Comparison of ENCODE assay signal across 2 cellular contexts in the genomic region with DNA sequence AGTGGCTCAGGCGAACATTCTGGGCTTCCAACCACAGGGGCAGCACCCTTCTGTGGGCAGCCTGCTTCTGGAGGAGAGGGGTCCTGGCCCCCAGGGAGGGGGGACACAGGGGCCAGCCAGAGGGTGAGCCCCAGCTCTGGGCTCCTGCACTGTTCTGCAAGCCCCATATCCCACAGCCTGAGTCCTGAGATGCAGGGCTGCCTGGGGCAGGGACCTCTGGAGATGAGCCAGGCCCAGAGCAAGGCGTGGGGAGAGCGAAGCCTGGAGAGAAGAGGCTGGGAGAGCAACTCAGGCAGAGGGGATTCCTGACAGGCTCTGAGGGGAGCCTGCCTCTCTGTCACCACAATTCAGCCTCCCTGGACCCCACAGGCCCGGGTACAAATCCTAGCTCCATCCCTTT.
TF ChIP-seq lines count a peak whose summit lies in the region.

No MANE protein-coding gene starts in this region.

TF ChIP-seq in HepG2, 621 proteins besides CTCF, POLR2A, EP300 and RAD21:
- TF ChIP-seq, protein P1, sequence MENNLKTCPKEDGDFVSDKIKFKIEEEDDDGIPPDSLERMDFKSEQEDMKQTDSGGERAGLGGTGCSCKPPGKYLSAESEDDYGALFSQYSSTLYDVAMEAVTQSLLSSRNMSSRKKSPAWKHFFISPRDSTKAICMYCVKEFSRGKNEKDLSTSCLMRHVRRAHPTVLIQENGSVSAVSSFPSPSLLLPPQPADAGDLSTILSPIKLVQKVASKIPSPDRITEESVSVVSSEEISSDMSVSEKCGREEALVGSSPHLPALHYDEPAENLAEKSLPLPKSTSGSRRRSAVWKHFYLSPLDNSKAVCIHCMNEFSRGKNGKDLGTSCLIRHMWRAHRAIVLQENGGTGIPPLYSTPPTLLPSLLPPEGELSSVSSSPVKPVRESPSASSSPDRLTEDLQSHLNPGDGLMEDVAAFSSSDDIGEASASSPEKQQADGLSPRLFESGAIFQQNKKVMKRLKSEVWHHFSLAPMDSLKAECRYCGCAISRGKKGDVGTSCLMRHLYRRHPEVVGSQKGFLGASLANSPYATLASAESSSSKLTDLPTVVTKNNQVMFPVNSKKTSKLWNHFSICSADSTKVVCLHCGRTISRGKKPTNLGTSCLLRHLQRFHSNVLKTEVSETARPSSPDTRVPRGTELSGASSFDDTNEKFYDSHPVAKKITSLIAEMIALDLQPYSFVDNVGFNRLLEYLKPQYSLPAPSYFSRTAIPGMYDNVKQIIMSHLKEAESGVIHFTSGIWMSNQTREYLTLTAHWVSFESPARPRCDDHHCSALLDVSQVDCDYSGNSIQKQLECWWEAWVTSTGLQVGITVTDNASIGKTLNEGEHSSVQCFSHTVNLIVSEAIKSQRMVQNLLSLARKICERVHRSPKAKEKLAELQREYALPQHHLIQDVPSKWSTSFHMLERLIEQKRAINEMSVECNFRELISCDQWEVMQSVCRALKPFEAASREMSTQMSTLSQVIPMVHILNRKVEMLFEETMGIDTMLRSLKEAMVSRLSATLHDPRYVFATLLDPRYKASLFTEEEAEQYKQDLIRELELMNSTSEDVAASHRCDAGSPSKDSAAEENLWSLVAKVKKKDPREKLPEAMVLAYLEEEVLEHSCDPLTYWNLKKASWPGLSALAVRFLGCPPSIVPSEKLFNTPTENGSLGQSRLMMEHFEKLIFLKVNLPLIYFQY (CRISPR knock-in tag; IDR thresholded peaks at IDR 0.05; ENCODE audit: borderline replicate concordance) = no peak
- no peak for TF ChIP-seq SMARCE1 (IDR thresholded peaks at IDR 0.05; ENCODE audit: borderline replicate concordance)
TF ChIP-seq in HepG2: peak in this region for 0.

TF ChIP-seq in neural cell, 6 proteins besides CTCF, POLR2A, EP300 and RAD21:
- TF ChIP-seq, protein P2, sequence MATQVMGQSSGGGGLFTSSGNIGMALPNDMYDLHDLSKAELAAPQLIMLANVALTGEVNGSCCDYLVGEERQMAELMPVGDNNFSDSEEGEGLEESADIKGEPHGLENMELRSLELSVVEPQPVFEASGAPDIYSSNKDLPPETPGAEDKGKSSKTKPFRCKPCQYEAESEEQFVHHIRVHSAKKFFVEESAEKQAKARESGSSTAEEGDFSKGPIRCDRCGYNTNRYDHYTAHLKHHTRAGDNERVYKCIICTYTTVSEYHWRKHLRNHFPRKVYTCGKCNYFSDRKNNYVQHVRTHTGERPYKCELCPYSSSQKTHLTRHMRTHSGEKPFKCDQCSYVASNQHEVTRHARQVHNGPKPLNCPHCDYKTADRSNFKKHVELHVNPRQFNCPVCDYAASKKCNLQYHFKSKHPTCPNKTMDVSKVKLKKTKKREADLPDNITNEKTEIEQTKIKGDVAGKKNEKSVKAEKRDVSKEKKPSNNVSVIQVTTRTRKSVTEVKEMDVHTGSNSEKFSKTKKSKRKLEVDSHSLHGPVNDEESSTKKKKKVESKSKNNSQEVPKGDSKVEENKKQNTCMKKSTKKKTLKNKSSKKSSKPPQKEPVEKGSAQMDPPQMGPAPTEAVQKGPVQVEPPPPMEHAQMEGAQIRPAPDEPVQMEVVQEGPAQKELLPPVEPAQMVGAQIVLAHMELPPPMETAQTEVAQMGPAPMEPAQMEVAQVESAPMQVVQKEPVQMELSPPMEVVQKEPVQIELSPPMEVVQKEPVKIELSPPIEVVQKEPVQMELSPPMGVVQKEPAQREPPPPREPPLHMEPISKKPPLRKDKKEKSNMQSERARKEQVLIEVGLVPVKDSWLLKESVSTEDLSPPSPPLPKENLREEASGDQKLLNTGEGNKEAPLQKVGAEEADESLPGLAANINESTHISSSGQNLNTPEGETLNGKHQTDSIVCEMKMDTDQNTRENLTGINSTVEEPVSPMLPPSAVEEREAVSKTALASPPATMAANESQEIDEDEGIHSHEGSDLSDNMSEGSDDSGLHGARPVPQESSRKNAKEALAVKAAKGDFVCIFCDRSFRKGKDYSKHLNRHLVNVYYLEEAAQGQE (IDR thresholded peaks at IDR 0.05; ENCODE audit: borderline replicate concordance) = no peak
- TF ChIP-seq SMC3 (conservative IDR thresholded peaks at IDR 0.05; ENCODE audit: poor library complexity) (no peak), EZH2 (IDR thresholded peaks at IDR 0.05; ENCODE audit: borderline replicate concordance, insufficient read depth, low read length, poor library complexity, severe bottlenecking) (no peak), MXI1 (conservative IDR thresholded peaks at IDR 0.05; ENCODE audit: poor library complexity, severe bottlenecking) (no peak), POLR2AphosphoS5 (IDR thresholded peaks at IDR 0.05) (no peak), TAF1 (IDR thresholded peaks at IDR 0.05; ENCODE audit: low read depth) (no peak)
